ENCODE assay signal across 1 cellular context in genomic region chr12:109439181-109439580, GRCh38.
TF ChIP-seq lines count a peak whose summit lies in the region.

No MANE protein-coding gene starts in this region.

TF ChIP-seq in neural cell, 6 proteins besides CTCF, POLR2A, EP300 and RAD21 (continued from another document):
- TF ChIP-seq REST (IDR thresholded peaks at IDR 0.05; ENCODE audit: borderline replicate concordance) (no peak), MXI1 (conservative IDR thresholded peaks at IDR 0.05; ENCODE audit: poor library complexity, severe bottlenecking) (no peak), SMC3 (conservative IDR thresholded peaks at IDR 0.05; ENCODE audit: poor library complexity) (no peak), TAF1 (IDR thresholded peaks at IDR 0.05; ENCODE audit: low read depth) (no peak)
